8 cellular contexts compared by ENCODE assay signal in the genomic region with DNA sequence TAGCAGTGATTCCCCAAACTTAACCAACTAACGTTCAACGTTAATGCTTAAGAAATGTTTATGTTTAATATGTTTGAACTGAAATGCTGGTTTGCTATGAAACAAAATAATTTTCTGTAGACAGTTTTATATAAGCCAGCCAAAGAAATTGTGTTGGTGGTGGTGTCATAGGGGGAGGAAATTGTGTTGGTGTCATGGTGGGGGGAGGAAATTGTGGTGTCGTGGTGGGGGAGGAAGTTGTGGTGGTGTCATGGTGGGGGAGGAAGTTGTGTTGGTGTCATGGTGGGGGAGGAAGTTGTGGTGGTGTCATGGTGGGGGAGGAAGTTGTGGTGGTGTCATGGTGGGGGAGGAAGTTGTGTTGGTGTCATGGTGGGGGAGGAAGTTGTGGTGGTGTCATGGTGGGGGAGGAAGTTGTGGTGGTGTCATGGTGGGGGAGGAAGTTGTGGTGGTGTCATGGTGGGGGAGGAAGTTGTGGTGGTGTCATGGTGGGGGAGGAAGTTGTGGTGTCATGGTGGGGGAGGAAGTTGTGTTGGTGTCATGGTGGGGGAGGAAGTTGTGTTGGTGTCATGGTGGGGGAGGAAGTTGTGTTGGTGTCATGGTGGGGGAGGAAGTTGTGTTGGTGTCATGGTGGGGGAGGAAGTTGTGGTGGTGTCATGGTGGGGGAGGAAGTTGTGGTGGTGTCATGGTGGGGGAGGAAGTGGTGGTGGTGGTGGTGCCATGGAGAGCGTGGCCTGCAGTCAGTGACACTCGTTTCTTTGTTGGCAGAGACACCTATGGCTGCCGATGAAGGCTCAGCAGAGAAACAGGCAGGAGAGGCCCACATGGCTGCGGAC.
DNase-seq lines count a peak whose midpoint lies in the region; ATAC-seq and TF ChIP-seq lines count a peak whose summit lies in the region.
"Not testable (repeated sequence)": the region's sequence is repeated elsewhere in the genome, so short reads cannot be mapped to it uniquely, and the experiment has no call there.

No MANE protein-coding gene starts in this region.

- ATAC-seq in IMR-90 (ENCODE audit: low read depth); natural killer cell treated with Interleukin-12 subunit alpha and Interleukin-12 subunit beta and Interleukin-15 and Interleukin-18, amount 100 ng/mL, for 72 hours; stimulated activated naive B cell treated with anti-CD40 and anti-IgM and Interleukin-4, amounts not matched to agents 10 μg/mL and 1 μg/mL and 100 μg/mL, for 72 hours (replicated peaks): not testable (repeated sequence)
- ATAC-seq in T-cell (replicated peaks in 1 of 4) = peak in 3 of 4 experiments; percentile 37 to 81 (median 44)
- peak; percentile 76 for ATAC-seq in effector memory CD8-positive, alpha-beta T cell (replicated peaks)

- H3K27ac ChIP-seq in CD4-positive, alpha-beta memory T cell (ENCODE audit: low read depth, low read length); IMR-90 (ENCODE audit: insufficient read depth, low read length): not testable (repeated sequence)

- H4K5ac ChIP-seq in IMR-90 (ENCODE audit: low read depth, low read length) = not testable (repeated sequence)

- peaks cover 23 to 51% (median 33%) of the 10 kb centered on the region in 4 donors for H3K4me1 Mint-ChIP-seq in CD4-positive, alpha-beta memory T cell
- H3K4me1 Mint-ChIP-seq in T-cell = peaks cover 29 to 41% (median 38%) of the 10 kb centered on the region in 3 donors
- peaks cover 17% of the 10 kb centered on the region for H3K4me1 Mint-ChIP-seq in activated CD4-positive, alpha-beta memory T cell treated with anti-CD3 and anti-CD28 coated beads, Interleukin-2, amount 10 ng/mL, durations not matched to agents 7 days and 5 days
- peaks cover 31% of the 10 kb centered on the region for H3K4me1 Mint-ChIP-seq in activated naive CD4-positive, alpha-beta T cell treated with anti-CD3 and anti-CD28 coated beads, Interleukin-2, amount 50 U/mL, for 24 hours
- H3K4me1 Mint-ChIP-seq in effector memory CD8-positive, alpha-beta T cell (ENCODE audit: low read depth in 2 of 2) = peaks cover 23 to 30% of the 10 kb centered on the region in 2 donors
- H3K4me1 Mint-ChIP-seq in natural killer cell treated with Interleukin-12 subunit alpha and Interleukin-12 subunit beta and Interleukin-15 and Interleukin-18, amount 100 ng/mL, for 72 hours (ENCODE audit: low read depth in 2 of 2) = peaks cover 32 to 35% of the 10 kb centered on the region in 2 donors
- peaks cover 28 to 35% of the 10 kb centered on the region in 2 donors for H3K4me1 Mint-ChIP-seq in stimulated activated naive B cell treated with anti-CD40 and anti-IgM and Interleukin-4, amounts not matched to agents 10 μg/mL and 1 μg/mL and 100 μg/mL, for 72 hours

- H3K79me1 ChIP-seq in IMR-90 (ENCODE audit: low read depth in 1 of 2, low read length in 2 of 2) = peaks cover 26 to 33% of the 10 kb centered on the region in 2 experiments

- intact Hi-C loops in CD4-positive, alpha-beta memory T cell (cut with micrococcal nuclease); IMR-90 (cut with micrococcal nuclease): not testable (repeated sequence)

- H2BK20ac ChIP-seq in IMR-90 (ENCODE audit: low read depth, low read length) = not testable (repeated sequence)

- peak overlapping the region; percentile 83 for H2AFZ ChIP-seq in IMR-90 (replicated peaks; ENCODE audit: low read length, poor library complexity)

- not testable (repeated sequence) for H3K4me3 ChIP-seq in CD4-positive, alpha-beta memory T cell (ENCODE audit: low read length in 2 of 2); IMR-90 (ENCODE audit: insufficient read depth, low read depth, low read length)

- H4K8ac ChIP-seq in IMR-90 (ENCODE audit: low read depth in 2 of 2, low read length in 2 of 2) = not testable (repeated sequence)

- WGBS in IMR-90 (ENCODE audit: extremely low coverage in 2 of 2, insufficient read length in 1 of 2), 2 experiments = 96% methylated on average over 4 of the region's 7 CpGs; no CpG with 5 or more reads in 1 of the 2 experiments

- H3K27ac Mint-ChIP-seq in CD4-positive, alpha-beta memory T cell = peak overlapping the region; percentile 58 to 96 (median 83)
- H3K27ac Mint-ChIP-seq in T-cell = peak overlapping the region; percentile 66 to 84
- H3K27ac Mint-ChIP-seq in activated CD4-positive, alpha-beta memory T cell treated with anti-CD3 and anti-CD28 coated beads, Interleukin-2, amount 10 ng/mL, durations not matched to agents 7 days and 5 days = peak overlapping the region; percentile 74
- peak overlapping the region; percentile 84 for H3K27ac Mint-ChIP-seq in activated naive CD4-positive, alpha-beta T cell treated with anti-CD3 and anti-CD28 coated beads, Interleukin-2, amount 50 U/mL, for 24 hours
- H3K27ac Mint-ChIP-seq in effector memory CD8-positive, alpha-beta T cell = peak overlapping the region; percentile 90 to 95
- peak overlapping the region; percentile 78 to 88 for H3K27ac Mint-ChIP-seq in natural killer cell treated with Interleukin-12 subunit alpha and Interleukin-12 subunit beta and Interleukin-15 and Interleukin-18, amount 100 ng/mL, for 72 hours
- H3K27ac Mint-ChIP-seq in stimulated activated naive B cell treated with anti-CD40 and anti-IgM and Interleukin-4, amounts not matched to agents 10 μg/mL and 1 μg/mL and 100 μg/mL, for 72 hours = peak overlapping the region; percentile 96

- H3K4ac ChIP-seq in IMR-90 (ENCODE audit: low read depth, low read length) = not testable (repeated sequence)

- TF ChIP-seq RAD21 in IMR-90 (IDR thresholded peaks at IDR 0.05; ENCODE audit: low read length) = not testable (repeated sequence)

- H2AK5ac ChIP-seq in IMR-90 (ENCODE audit: low read depth, low read length) = peak overlapping the region; percentile 42; the same call in 1 of the 2 replicates

- CTCF ChIA-PET in CD4-positive, alpha-beta memory T cell (lab: Charles Lee; ENCODE audit: partially characterized antibody); IMR-90 (lab: Yijun Ruan, JAX); T-cell (lab: Charles Lee); activated CD4-positive, alpha-beta memory T cell treated with anti-CD3 and anti-CD28 coated beads, Interleukin-2, amount 10 ng/mL, durations not matched to agents 7 days and 5 days (lab: Charles Lee): not testable (repeated sequence)

- H3K23ac ChIP-seq in IMR-90 (ENCODE audit: low read depth, low read length) = not testable (repeated sequence)

- TF ChIP-seq POLR2A in IMR-90 (IDR thresholded peaks at IDR 0.05; ENCODE audit: low read depth, low read length) = not testable (repeated sequence)

- not testable (repeated sequence) for H3K9me3 ChIP-seq in CD4-positive, alpha-beta memory T cell (ENCODE audit: control insufficient read depth in 1 of 2, low read length in 2 of 2); IMR-90 (ENCODE audit: control insufficient read depth, insufficient read depth, low read length)

- H3K36me3 ChIP-seq in CD4-positive, alpha-beta memory T cell (ENCODE audit: insufficient read depth, low read length) = peaks cover 36% of the 10 kb centered on the region
- peaks cover 45% of the 10 kb centered on the region for H3K36me3 ChIP-seq in IMR-90 (ENCODE audit: control insufficient read depth, insufficient read depth, low read length)

- H3K9me1 ChIP-seq in IMR-90 (ENCODE audit: insufficient read depth, low read length) = not testable (repeated sequence)

- peaks cover 13% of the 10 kb centered on the region for H3K4me1 ChIP-seq in CD4-positive, alpha-beta memory T cell (ENCODE audit: insufficient read depth, low read length)
- not testable (repeated sequence) for H3K4me1 ChIP-seq in IMR-90 (ENCODE audit: control insufficient read depth, insufficient read depth, low read length)

- H3K14ac ChIP-seq in IMR-90 (replicated peaks; ENCODE audit: low read depth, low read length) = not testable (repeated sequence)

- dilution Hi-C loops in IMR-90 (cut with HindIII; ENCODE audit: low sequenced_read_pairs, unreplicated experiment) = not testable (repeated sequence)

- H2BK120ac ChIP-seq in IMR-90 (ENCODE audit: low read depth, low read length) = not testable (repeated sequence)

- not testable (repeated sequence) for H4K91ac ChIP-seq in IMR-90 (ENCODE audit: insufficient read depth, low read depth, low read length)

- H3K18ac ChIP-seq in IMR-90 (ENCODE audit: low read depth, low read length) = not testable (repeated sequence)

- not testable (repeated sequence) for BruUV-seq in IMR-90 (replicated peaks; lab: Mats Ljungman, UMichigan)

- H3K27me3 Mint-ChIP-seq in CD4-positive, alpha-beta memory T cell; T-cell; activated CD4-positive, alpha-beta memory T cell treated with anti-CD3 and anti-CD28 coated beads, Interleukin-2, amount 10 ng/mL, durations not matched to agents 7 days and 5 days; activated naive CD4-positive, alpha-beta T cell treated with anti-CD3 and anti-CD28 coated beads, Interleukin-2, amount 50 U/mL, for 24 hours; effector memory CD8-positive, alpha-beta T cell; natural killer cell treated with Interleukin-12 subunit alpha and Interleukin-12 subunit beta and Interleukin-15 and Interleukin-18, amount 100 ng/mL, for 72 hours; stimulated activated naive B cell treated with anti-CD40 and anti-IgM and Interleukin-4, amounts not matched to agents 10 μg/mL and 1 μg/mL and 100 μg/mL, for 72 hours: not testable (repeated sequence)

- peak overlapping the region; percentile 98 for H2AK9ac ChIP-seq in IMR-90 (replicated peaks; ENCODE audit: low read depth, low read length, poor library complexity)

- not testable (repeated sequence) for H3K27me3 ChIP-seq in CD4-positive, alpha-beta memory T cell (ENCODE audit: insufficient read depth, low read length); IMR-90 (ENCODE audit: control insufficient read depth, insufficient read depth, low read length)

- peaks cover 26% of the 10 kb centered on the region for H4K20me1 ChIP-seq in IMR-90 (ENCODE audit: insufficient read depth, low read length)

- not testable (repeated sequence) for H3K4me2 ChIP-seq in IMR-90 (ENCODE audit: low read depth, low read length)

- peaks cover 65 to 76% of the 10 kb centered on the region in 2 donors for H3K36me3 Mint-ChIP-seq in CD4-positive, alpha-beta memory T cell
- H3K36me3 Mint-ChIP-seq in T-cell = peaks cover 74% of the 10 kb centered on the region
- peaks cover 83% of the 10 kb centered on the region for H3K36me3 Mint-ChIP-seq in activated CD4-positive, alpha-beta memory T cell treated with anti-CD3 and anti-CD28 coated beads, Interleukin-2, amount 10 ng/mL, durations not matched to agents 7 days and 5 days (ENCODE audit: low read depth)
- H3K36me3 Mint-ChIP-seq in activated naive CD4-positive, alpha-beta T cell treated with anti-CD3 and anti-CD28 coated beads, Interleukin-2, amount 50 U/mL, for 24 hours = peaks cover 54% of the 10 kb centered on the region
- H3K36me3 Mint-ChIP-seq in effector memory CD8-positive, alpha-beta T cell (ENCODE audit: insufficient read depth) = peaks cover 58% of the 10 kb centered on the region
- H3K36me3 Mint-ChIP-seq in natural killer cell treated with Interleukin-12 subunit alpha and Interleukin-12 subunit beta and Interleukin-15 and Interleukin-18, amount 100 ng/mL, for 72 hours = peaks cover 55% of the 10 kb centered on the region
- peaks cover 67 to 77% of the 10 kb centered on the region in 2 donors for H3K36me3 Mint-ChIP-seq in stimulated activated naive B cell treated with anti-CD40 and anti-IgM and Interleukin-4, amounts not matched to agents 10 μg/mL and 1 μg/mL and 100 μg/mL, for 72 hours

- peaks cover 0 to 45% (median 30%) of the 10 kb centered on the region in 8 donors for H3K9me3 Mint-ChIP-seq in CD4-positive, alpha-beta memory T cell
- peaks cover 8 to 19% (median 12%) of the 10 kb centered on the region in 3 donors for H3K9me3 Mint-ChIP-seq in T-cell
- H3K9me3 Mint-ChIP-seq in activated CD4-positive, alpha-beta memory T cell treated with anti-CD3 and anti-CD28 coated beads, Interleukin-2, amount 10 ng/mL, durations not matched to agents 7 days and 5 days = peaks cover 42% of the 10 kb centered on the region
- not testable (repeated sequence) for H3K9me3 Mint-ChIP-seq in activated naive CD4-positive, alpha-beta T cell treated with anti-CD3 and anti-CD28 coated beads, Interleukin-2, amount 50 U/mL, for 24 hours; natural killer cell treated with Interleukin-12 subunit alpha and Interleukin-12 subunit beta and Interleukin-15 and Interleukin-18, amount 100 ng/mL, for 72 hours
- peaks cover 2 to 14% of the 10 kb centered on the region in 2 donors for H3K9me3 Mint-ChIP-seq in effector memory CD8-positive, alpha-beta T cell
- peaks cover 14 to 21% of the 10 kb centered on the region in 2 donors for H3K9me3 Mint-ChIP-seq in stimulated activated naive B cell treated with anti-CD40 and anti-IgM and Interleukin-4, amounts not matched to agents 10 μg/mL and 1 μg/mL and 100 μg/mL, for 72 hours

- H3K56ac ChIP-seq in IMR-90 (ENCODE audit: extremely low read depth, insufficient read depth, low read length) = not testable (repeated sequence)

- not testable (repeated sequence) for H2BK15ac ChIP-seq in IMR-90 (ENCODE audit: low read depth, low read length)

- peak overlapping the region in 5 of 8 donors; percentile 12 to 64 (median 49) for H3K4me3 Mint-ChIP-seq in CD4-positive, alpha-beta memory T cell
- H3K4me3 Mint-ChIP-seq in T-cell = peak overlapping the region in 1 of 3 donors; percentile 52
- not testable (repeated sequence) for H3K4me3 Mint-ChIP-seq in activated CD4-positive, alpha-beta memory T cell treated with anti-CD3 and anti-CD28 coated beads, Interleukin-2, amount 10 ng/mL, durations not matched to agents 7 days and 5 days; activated naive CD4-positive, alpha-beta T cell treated with anti-CD3 and anti-CD28 coated beads, Interleukin-2, amount 50 U/mL, for 24 hours
- H3K4me3 Mint-ChIP-seq in effector memory CD8-positive, alpha-beta T cell = peak overlapping the region; percentile 58 to 63
- H3K4me3 Mint-ChIP-seq in natural killer cell treated with Interleukin-12 subunit alpha and Interleukin-12 subunit beta and Interleukin-15 and Interleukin-18, amount 100 ng/mL, for 72 hours = peak overlapping the region; percentile 30
- peak overlapping the region; percentile 14 to 65 for H3K4me3 Mint-ChIP-seq in stimulated activated naive B cell treated with anti-CD40 and anti-IgM and Interleukin-4, amounts not matched to agents 10 μg/mL and 1 μg/mL and 100 μg/mL, for 72 hours

- in situ Hi-C loops in IMR-90 (cut with MboI; ENCODE audit: low sequenced_read_pairs) = not testable (repeated sequence)

- not testable (repeated sequence) for H3K9ac ChIP-seq in IMR-90 (ENCODE audit: low read depth, low read length)

- peak; percentile 38 to 63 (median 50) for DNase-seq in CD4-positive, alpha-beta memory T cell
- DNase-seq in IMR-90; natural killer cell treated with Interleukin-12 subunit alpha and Interleukin-12 subunit beta and Interleukin-15 and Interleukin-18, amount 100 ng/mL, for 72 hours (ENCODE audit: low spot score); stimulated activated naive B cell treated with anti-CD40 and anti-IgM and Interleukin-4, amounts not matched to agents 10 μg/mL and 1 μg/mL and 100 μg/mL, for 72 hours: not testable (repeated sequence)
- DNase-seq in T-cell = peak in 16 of 34 experiments; percentile 9 to 42 (median 35)
- DNase-seq in activated CD4-positive, alpha-beta memory T cell treated with anti-CD3 and anti-CD28 coated beads, Interleukin-2, amount 10 ng/mL, durations not matched to agents 7 days and 5 days = peak; percentile 46
- DNase-seq in effector memory CD8-positive, alpha-beta T cell = peak in 2 of 3 experiments; percentile 12 to 23

- H2BK5ac ChIP-seq in IMR-90 (ENCODE audit: low read depth, low read length, poor library complexity, severe bottlenecking) = peak overlapping the region; percentile 22

- POLR2A ChIA-PET in CD4-positive, alpha-beta memory T cell (lab: Charles Lee; ENCODE audit: partially characterized antibody); IMR-90 (lab: Charles Lee; ENCODE audit: unreplicated experiment); activated CD4-positive, alpha-beta memory T cell treated with anti-CD3 and anti-CD28 coated beads, Interleukin-2, amount 10 ng/mL, durations not matched to agents 7 days and 5 days (lab: Charles Lee): not testable (repeated sequence)
- POLR2A ChIA-PET in T-cell (lab: Charles Lee) = interaction anchor here in 1 of 2 donors (0.6 kb wide), 1 partner anchor 133 kb away, joined by 10 read pairs; no protein-coding TSS in a partner anchor

- TF ChIP-seq CTCF in IMR-90 (conservative IDR thresholded peaks at IDR 0.05; ENCODE audit: low read depth, low read length) = not testable (repeated sequence)
